In genomic region chr2:178928077-178928476, GRCh38 we compare ENCODE assay signal across 13 cellular contexts.
DNase-seq lines count a peak whose midpoint lies in the region; ATAC-seq lines count a peak whose summit lies in the region.
"Had no signal": no experiment of that assay in that cellular context is flagged by ENCODE, and none has a peak within 500 bp of the region (broad histone marks: within the 10 kb centered on the region; RNA-seq: fewer than 3 reads in every experiment).

No MANE protein-coding gene starts in this region.

- ATAC-seq in GM19023 (IDR thresholded peaks at IDR 0.05; ENCODE audit: unreplicated experiment) (peak; percentile 82), GM21786 (IDR thresholded peaks at IDR 0.05; ENCODE audit: unreplicated experiment) (peak; percentile 41), HG03135 (IDR thresholded peaks at IDR 0.05; ENCODE audit: unreplicated experiment) (peak; percentile 78), HG03460 (IDR thresholded peaks at IDR 0.05; ENCODE audit: unreplicated experiment) (no peak), HG03571 (IDR thresholded peaks at IDR 0.05; ENCODE audit: unreplicated experiment) (no peak)
- ATAC-seq: CD8-positive, alpha-beta T cell had no signal

- DNase-seq in myocyte (ENCODE audit: low read depth): peak; percentile 13
- no peak for DNase-seq in HuH-7.5 (ENCODE audit: low spot score)
- DNase-seq: activated CD8-positive, alpha-beta memory T cell treated with anti-CD3 and anti-CD28 coated beads, Interleukin-2, amount 50 U/mL, for 48 hours; CD8-positive, alpha-beta T cell; NCI-H1105 treated with DMSO at 0.1 percent for 48 hours; NCI-H69; Right ventricle myocardium superior; stimulated activated CD4-positive, alpha-beta T cell treated with anti-CD3 and anti-CD28 coated beads, Interleukin-4, amount 100 ng/mL, for 4 hours had no signal

Comparison
In these comparisons a context has a peak if more than half of its experiments do, and no peak if none do; other contexts are left out.
1. ATAC-seq: peak in GM19023 (single experiment), GM21786 (single experiment) and HG03135 (single experiment); none in HG03460 (single experiment) and HG03571 (single experiment).